Comparison of ENCODE assay signal across 17 cellular contexts in the genomic region with DNA sequence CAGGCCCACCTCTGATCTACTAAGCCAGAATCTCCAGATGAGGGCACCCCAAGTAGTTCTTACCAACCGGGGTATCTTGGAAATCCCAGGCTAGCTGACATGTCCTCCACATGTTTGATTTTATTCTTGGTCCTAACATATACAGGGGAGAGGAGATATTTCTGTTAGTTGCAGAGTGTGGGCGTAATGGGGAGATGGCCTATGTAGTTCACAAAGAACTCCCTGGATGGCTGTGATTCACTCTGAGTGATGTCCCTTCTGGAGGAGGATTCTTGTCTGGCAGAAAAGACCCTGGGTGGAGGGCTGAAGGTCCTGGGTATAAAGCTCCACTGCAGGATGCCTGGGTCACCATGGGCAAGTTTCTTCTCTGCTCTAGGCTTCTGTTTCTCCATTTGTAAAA. TPM values are rescaled to one million over a fixed set of nuclear protein-coding genes. Genes with fewer than 3 reads are reported as not detected.
A peak's percentile ranks its signal among the peaks of the same experiment; 100 is the strongest.
DNase-seq lines count a peak whose midpoint lies in the region; ATAC-seq, FAIRE-seq and TF ChIP-seq lines count a peak whose summit lies in the region.
"Had no signal": no experiment of that assay in that cellular context is flagged by ENCODE, and none has a peak within 500 bp of the region (broad histone marks: within the 10 kb centered on the region; RNA-seq: fewer than 3 reads in every experiment).

No MANE protein-coding gene starts in this region.

- H3K9me3 ChIP-seq in astrocyte (ENCODE audit: insufficient read depth, low read depth, low read length) (no peaks in the 10 kb centered on the region), parathyroid adenoma (ENCODE audit: control insufficient read depth, low read length) (no peaks in the 10 kb centered on the region)
- H3K9me3 ChIP-seq: HAP-1 had no signal

- no peak overlapping the region for H3K4me3 ChIP-seq in HL-60 (replicated peaks; ENCODE audit: insufficient read depth, low read length)
- H3K4me3 ChIP-seq in astrocyte (ENCODE audit: insufficient read depth, low read depth, low read length): no peak overlapping the region
- no peak overlapping the region for H3K4me3 ChIP-seq in parathyroid adenoma (ENCODE audit: low read depth, low read length)
- H3K4me3 ChIP-seq: GM12878, HAP-1 had no signal

- no peaks in the 10 kb centered on the region for H3K9me3 Mint-ChIP-seq in activated naive CD8-positive, alpha-beta T cell treated with anti-CD3 and anti-CD28 coated beads for 36 hours
- H3K9me3 Mint-ChIP-seq in activated naive CD8-positive, alpha-beta T cell treated with anti-CD3 and anti-CD28 coated beads, Interleukin-2, amount 50 U/mL, for 24 hours: no peaks in the 10 kb centered on the region
- peaks cover 2% of the 10 kb centered on the region for H3K9me3 Mint-ChIP-seq in astrocyte (ENCODE audit: unreplicated experiment)
- H3K9me3 Mint-ChIP-seq: CD4-positive, alpha-beta T cell; IgD-negative memory B cell had no signal

- H3K27me3 ChIP-seq in HL-60 (ENCODE audit: insufficient read depth, poor library complexity, severe bottlenecking) (no peaks in the 10 kb centered on the region), astrocyte (ENCODE audit: insufficient read depth, low read length) (no peaks in the 10 kb centered on the region), parathyroid adenoma (ENCODE audit: control insufficient read depth, insufficient read depth, low read length) (no peaks in the 10 kb centered on the region)

- FAIRE-seq in astrocyte (lab: Jason Lieb, UNC) (no peak), GM12891 (lab: Jason Lieb, UNC) (no peak)
- FAIRE-seq: GM12878 had no signal

- peaks cover 12% of the 10 kb centered on the region for H3K36me3 ChIP-seq in astrocyte (ENCODE audit: insufficient read depth, low read length)
- H3K36me3 ChIP-seq in parathyroid adenoma (ENCODE audit: control insufficient read depth, insufficient read depth, low read length): no peaks in the 10 kb centered on the region

- peaks cover 10% of the 10 kb centered on the region for H3K4me1 Mint-ChIP-seq in activated naive CD8-positive, alpha-beta T cell treated with anti-CD3 and anti-CD28 coated beads for 36 hours
- peaks cover 6% of the 10 kb centered on the region for H3K4me1 Mint-ChIP-seq in activated naive CD8-positive, alpha-beta T cell treated with anti-CD3 and anti-CD28 coated beads, Interleukin-2, amount 50 U/mL, for 24 hours
- peaks cover 22% of the 10 kb centered on the region for H3K4me1 Mint-ChIP-seq in astrocyte (ENCODE audit: low read depth, unreplicated experiment)
- H3K4me1 Mint-ChIP-seq: IgD-negative memory B cell had no signal

- no peak overlapping the region for H3K9ac ChIP-seq in astrocyte (ENCODE audit: low read length)
- no peak overlapping the region for H3K9ac ChIP-seq in parathyroid adenoma

- H2AFZ ChIP-seq in astrocyte (ENCODE audit: low read depth, low read length): no peak overlapping the region
- H2AFZ ChIP-seq in parathyroid adenoma: no peak overlapping the region

- no peak overlapping the region for H3K4me3 Mint-ChIP-seq in activated naive CD8-positive, alpha-beta T cell treated with anti-CD3 and anti-CD28 coated beads for 36 hours
- H3K4me3 Mint-ChIP-seq in activated naive CD8-positive, alpha-beta T cell treated with anti-CD3 and anti-CD28 coated beads, Interleukin-2, amount 50 U/mL, for 24 hours: no peak overlapping the region
- no peak overlapping the region for H3K4me3 Mint-ChIP-seq in astrocyte (ENCODE audit: unreplicated experiment)
- H3K4me3 Mint-ChIP-seq: B cell; CD4-positive, alpha-beta T cell; IgD-negative memory B cell had no signal

- H3K4me1 ChIP-seq in astrocyte (ENCODE audit: insufficient read depth, low read length) (peaks cover 4% of the 10 kb centered on the region), parathyroid adenoma (peaks cover 6% of the 10 kb centered on the region)
- H3K4me1 ChIP-seq: HAP-1 had no signal

- no peak for DNase-seq in activated naive CD8-positive, alpha-beta T cell treated with anti-CD3 and anti-CD28 coated beads for 36 hours
- no peak for DNase-seq in activated naive CD8-positive, alpha-beta T cell treated with anti-CD3 and anti-CD28 coated beads, Interleukin-2, amount 50 U/mL, for 24 hours
- no peak for DNase-seq in HL-60 (ENCODE audit: low read depth in 1 of 2, low spot score in 1 of 2)
- DNase-seq in astrocyte (ENCODE audit: low read depth): no peak
- DNase-seq in KG1 (lab: John Stamatoyannopoulos, UW): no peak
- DNase-seq in GM12891 (ENCODE audit: insufficient read length, low spot score): no peak
- DNase-seq in OCI-M1 (lab: John Stamatoyannopoulos, UW): no peak
- DNase-seq: C1 segment of cervical spinal cord; Calu3; CD4-positive, alpha-beta T cell; DMS 273 treated with DMSO at 0.1 percent for 48 hours; GOT3 had no signal

- H3K79me2 ChIP-seq in astrocyte (ENCODE audit: insufficient read depth, low read length): peaks cover 2% of the 10 kb centered on the region
- H3K79me2 ChIP-seq in parathyroid adenoma: no peaks in the 10 kb centered on the region

- H3K27ac ChIP-seq in HL-60 (replicated peaks): peak overlapping the region; percentile 14
- no peak overlapping the region for H3K27ac ChIP-seq in astrocyte (ENCODE audit: low read depth, low read length)
- peak overlapping the region; percentile 32 for H3K27ac ChIP-seq in parathyroid adenoma

- H3K27ac Mint-ChIP-seq in activated naive CD8-positive, alpha-beta T cell treated with anti-CD3 and anti-CD28 coated beads for 36 hours: peak overlapping the region; percentile 51
- H3K27ac Mint-ChIP-seq in activated naive CD8-positive, alpha-beta T cell treated with anti-CD3 and anti-CD28 coated beads, Interleukin-2, amount 50 U/mL, for 24 hours: no peak overlapping the region
- peak overlapping the region; percentile 47 for H3K27ac Mint-ChIP-seq in astrocyte (ENCODE audit: unreplicated experiment)
- H3K27ac Mint-ChIP-seq: B cell; CD4-positive, alpha-beta T cell; IgD-negative memory B cell had no signal

- TF ChIP-seq POLR2A in GM12891 (IDR thresholded peaks at IDR 0.05; ENCODE audit: low read depth, low read length): no peak

- no peaks in the 10 kb centered on the region for H3K27me3 Mint-ChIP-seq in activated naive CD8-positive, alpha-beta T cell treated with anti-CD3 and anti-CD28 coated beads for 36 hours
- H3K27me3 Mint-ChIP-seq in activated naive CD8-positive, alpha-beta T cell treated with anti-CD3 and anti-CD28 coated beads, Interleukin-2, amount 50 U/mL, for 24 hours: no peaks in the 10 kb centered on the region
- H3K27me3 Mint-ChIP-seq in astrocyte (ENCODE audit: low read depth, unreplicated experiment): no peaks in the 10 kb centered on the region
- H3K27me3 Mint-ChIP-seq: B cell; CD4-positive, alpha-beta T cell; IgD-negative memory B cell had no signal

- TF ChIP-seq CTCF in HL-60 (IDR thresholded peaks at IDR 0.05; ENCODE audit: insufficient read depth, low read length) (no peak), astrocyte (IDR thresholded peaks at IDR 0.05; ENCODE audit: insufficient read depth, low read depth, low read length) (no peak), parathyroid adenoma (IDR thresholded peaks at IDR 0.05) (no peak)

- ATAC-seq in activated naive CD8-positive, alpha-beta T cell treated with anti-CD3 and anti-CD28 coated beads, Interleukin-2, amount 50 U/mL, for 24 hours: no peak
- ATAC-seq: GM12878 had no signal

- H4K20me1 ChIP-seq in astrocyte (ENCODE audit: insufficient read depth, low read length): peaks cover 13% of the 10 kb centered on the region

- H3K4me2 ChIP-seq in astrocyte (ENCODE audit: low read length) (no peak overlapping the region), parathyroid adenoma (ENCODE audit: low read length) (no peak overlapping the region)

- peaks cover 12% of the 10 kb centered on the region for H3K36me3 Mint-ChIP-seq in activated naive CD8-positive, alpha-beta T cell treated with anti-CD3 and anti-CD28 coated beads for 36 hours
- H3K36me3 Mint-ChIP-seq in activated naive CD8-positive, alpha-beta T cell treated with anti-CD3 and anti-CD28 coated beads, Interleukin-2, amount 50 U/mL, for 24 hours (ENCODE audit: low read depth): peaks cover 28% of the 10 kb centered on the region
- H3K36me3 Mint-ChIP-seq in astrocyte (ENCODE audit: low read depth, unreplicated experiment): peaks cover 19% of the 10 kb centered on the region

TF ChIP-seq in GM12891, 5 proteins besides CTCF, POLR2A, EP300 and RAD21:
- TF ChIP-seq POU2F2 (IDR thresholded peaks at IDR 0.05; ENCODE audit: low read depth, low read length) (no peak), SPI1 (IDR thresholded peaks at IDR 0.05; ENCODE audit: low read depth, low read length) (no peak), POLR2AphosphoS5 (IDR thresholded peaks at IDR 0.05; ENCODE audit: low read depth, low read length) (no peak), TAF1 (IDR thresholded peaks at IDR 0.05; ENCODE audit: low read depth, low read length) (no peak), PAX5 (IDR thresholded peaks at IDR 0.05; ENCODE audit: insufficient read depth, low read length, severe bottlenecking) (no peak)

RNA-seq across cellular contexts. Expression of a gene that starts 13.1 kb away (rescaled TPM):
- total RNA-seq in activated naive CD8-positive, alpha-beta T cell treated with anti-CD3 and anti-CD28 coated beads for 36 hours: 10 to 100 TPM; 42.0 to 42.7 TPM
- total RNA-seq in astrocyte: 25.1 and 30.3 TPM in 2 replicates
- polyA plus RNA-seq in GM12891 (2012; ENCODE audit: low read depth, missing spikeins): 25.3 TPM

RNA-seq across cellular contexts. Expression of a gene that starts 18.7 kb away (rescaled TPM):
- total RNA-seq in activated naive CD8-positive, alpha-beta T cell treated with anti-CD3 and anti-CD28 coated beads for 36 hours: under 1 TPM; 0.52 to 0.74 TPM
- 36.6 and 47.2 TPM in 2 replicates for total RNA-seq in astrocyte
- 0.06 TPM for polyA plus RNA-seq in GM12891 (2012; ENCODE audit: low read depth, missing spikeins)
- polyA plus RNA-seq: IgD-negative memory B cell had no signal

RNA-seq across cellular contexts. Expression of a gene that starts 35.9 kb away (rescaled TPM):
- 100 to 1,000 TPM; 113 to 114 TPM for total RNA-seq in activated naive CD8-positive, alpha-beta T cell treated with anti-CD3 and anti-CD28 coated beads for 36 hours
- 48.2 and 52.6 TPM in 2 replicates for total RNA-seq in astrocyte
- 58.9 TPM for polyA plus RNA-seq in GM12891 (2012; ENCODE audit: low read depth, missing spikeins)

Comparison
In these comparisons a context has a peak if more than half of its experiments do, and no peak if none do; other contexts are left out.
1. RNA of a gene that starts 18.7 kb away (total RNA-seq): 36.6 to 47.2 TPM in astrocyte; 0.52 to 0.74 TPM in activated naive CD8-positive, alpha-beta T cell treated with anti-CD3 and anti-CD28 coated beads for 36 hours; every median in the first group is over 10 times any median in the second.